ENCODE assay signal across 8 cellular contexts in genomic region chr17:62065611-62066468, GRCh38. TPM values are rescaled to one million over a fixed set of nuclear protein-coding genes. Genes with fewer than 3 reads are reported as not detected.
DNase-seq lines count a peak whose midpoint lies in the region; ATAC-seq, FAIRE-seq and TF ChIP-seq lines count a peak whose summit lies in the region.

No MANE protein-coding gene starts in this region.

- H3K36me3 ChIP-seq in bronchial epithelial cell (ENCODE audit: control insufficient read depth, insufficient read depth, low read length): no peaks in the 10 kb centered on the region
- H3K36me3 ChIP-seq in small intestine (ENCODE audit: control insufficient read depth in 2 of 2, insufficient read depth in 2 of 2, low read length in 2 of 2): peaks cover 0 to 2% of the 10 kb centered on the region in 2 donors

- no peaks in the 10 kb centered on the region for H3K9me3 ChIP-seq in small intestine (ENCODE audit: control insufficient read depth, low read depth)

- peak; percentile 92 for TF ChIP-seq CTCF in AG09309 (IDR thresholded peaks at IDR 0.05; ENCODE audit: control insufficient read depth, insufficient read depth, low read depth, low read length, missing control alignments)
- TF ChIP-seq CTCF in WI38 (IDR thresholded peaks at IDR 0.05; ENCODE audit: low read depth, low read length): peak; percentile 83
- TF ChIP-seq CTCF in bronchial epithelial cell (IDR thresholded peaks at IDR 0.05; ENCODE audit: insufficient read depth, low read length, severe bottlenecking): peak; percentile 90

- H3K4me3 ChIP-seq in AG09309 (ENCODE audit: control insufficient read depth, low read depth, low read length) (peak overlapping the region; percentile 89), WI38 (ENCODE audit: low read depth, low read length) (peak overlapping the region; percentile 98), bronchial epithelial cell (ENCODE audit: low read depth, low read length) (peak overlapping the region; percentile 97), small intestine (ENCODE audit: low read depth in 1 of 2, low read length in 2 of 2) (peak overlapping the region; percentile 86 to 99)

- no peaks in the 10 kb centered on the region for H3K27me3 ChIP-seq in bronchial epithelial cell (ENCODE audit: control insufficient read depth, insufficient read depth, low read length)
- H3K27me3 ChIP-seq in small intestine (ENCODE audit: control insufficient read depth in 2 of 2, insufficient read depth in 2 of 2, low read length in 2 of 2): no peaks in the 10 kb centered on the region

- DNase-seq in AG09309 (ENCODE audit: low read depth) (peak; percentile 86), NCI-H2227 (lab: John Stamatoyannopoulos, UW; ENCODE audit: unreplicated experiment) (peak; percentile 98), bronchial epithelial cell (ENCODE audit: low read depth) (peak; percentile 87), iPS-NIHi11 (ENCODE audit: low spot score) (peak; percentile 98), small intestine (peak; percentile 99)

- H3K4me1 ChIP-seq in small intestine (ENCODE audit: control insufficient read depth in 2 of 2, insufficient read depth in 1 of 2, low read depth in 1 of 2, low read length in 1 of 2): peaks cover 0 to 2% of the 10 kb centered on the region in 2 donors

- peak; percentile 93 for ATAC-seq in GM18909 (IDR thresholded peaks at IDR 0.05; ENCODE audit: poor library complexity, unreplicated experiment)
- ATAC-seq in HG03159 (IDR thresholded peaks at IDR 0.05; ENCODE audit: unreplicated experiment): peak; percentile 94

- WGBS in small intestine, 3 donors: 1 to 2% (median 2%) methylated on average over 43 to 51 of the region's 51 CpGs

- peak overlapping the region; percentile 91 to 100 for H3K27ac ChIP-seq in small intestine (ENCODE audit: low read depth in 1 of 2, low read length in 1 of 2)

- FAIRE-seq in bronchial epithelial cell (lab: Jason Lieb, UNC) (no peak), small intestine (lab: Jason Lieb, UNC) (no peak)

RNA-seq across cellular contexts. Expression of gene MED13, which starts 0.8 kb away (rescaled TPM):
- 23.7 and 37.1 TPM in 2 replicates for total RNA-seq in bronchial epithelial cell
- 1 to 10 TPM; 7.3 to 10.0 (median 8.9) TPM for polyA plus RNA-seq in small intestine

Comparison
In these comparisons a context has a peak if more than half of its experiments do, and no peak if none do; other contexts are left out.
1. Peak in every context shown above with its lines: DNase-seq, ATAC-seq, H3K4me3 ChIP-seq and H3K27ac ChIP-seq.